Comparison of ENCODE assay signal across 9 cellular contexts in genomic region chr2:62457555-62457954, GRCh38. TPM values are rescaled to one million over a fixed set of nuclear protein-coding genes. Genes with fewer than 3 reads are reported as not detected.
DNase-seq lines count a peak whose midpoint lies in the region; ATAC-seq and TF ChIP-seq lines count a peak whose summit lies in the region.
"Had no signal": no experiment of that assay in that cellular context is flagged by ENCODE, and none has a peak within 500 bp of the region (broad histone marks: within the 10 kb centered on the region; RNA-seq: fewer than 3 reads in every experiment).

No MANE protein-coding gene starts in this region.

- peaks cover 8% of the 10 kb centered on the region for H3K4me1 ChIP-seq in HUES48 (ENCODE audit: control insufficient read depth, insufficient read depth, low read length)
- peaks cover 4 to 14% (median 12%) of the 10 kb centered on the region in 6 donors for H3K4me1 ChIP-seq in spleen

- peaks cover 6% of the 10 kb centered on the region for H3K27me3 Mint-ChIP-seq in activated CD8-positive, alpha-beta T cell treated with anti-CD3 and anti-CD28 coated beads, Interleukin-2, amount 10 ng/mL, durations not matched to agents 7 days and 5 days (ENCODE audit: low read depth)

- intact Hi-C loops in spleen (cut with DNase I; ENCODE audit: low total_unique reads): loop anchor here (2.0 kb wide), 1 partner anchor 315 kb away; no protein-coding TSS in a partner anchor

- peak overlapping the region; percentile 58; the same call in 1 of the 2 replicates for H3K9ac ChIP-seq in HUES48 (ENCODE audit: low read depth, low read length)

- no peak for DNase-seq in activated CD8-positive, alpha-beta T cell treated with anti-CD3 and anti-CD28 coated beads, Interleukin-2, amount 10 ng/mL, durations not matched to agents 7 days and 5 days
- DNase-seq in spleen (no peak), NCI-H774 (lab: John Stamatoyannopoulos, UW) (no peak)
- no peak for DNase-seq in stimulated activated CD4-positive, alpha-beta T cell treated with anti-CD3 and anti-CD28 coated beads, Interleukin-4, amount 100 ng/mL, for 24 hours

- WGBS in spleen, 5 donors: 58 to 91% (median 62%) methylated on average over 7 to 11 of the region's 11 CpGs

- no peaks in the 10 kb centered on the region for H3K36me3 ChIP-seq in HUES48 (ENCODE audit: control insufficient read depth, insufficient read depth, low read length)
- H3K36me3 ChIP-seq in spleen: no peaks in the 10 kb centered on the region

- POLR2A ChIA-PET in activated CD8-positive, alpha-beta T cell treated with anti-CD3 and anti-CD28 coated beads, Interleukin-2, amount 10 ng/mL, durations not matched to agents 7 days and 5 days (lab: Charles Lee): no interaction called here

- peaks cover 2% of the 10 kb centered on the region for H3K4me1 Mint-ChIP-seq in activated CD8-positive, alpha-beta T cell treated with anti-CD3 and anti-CD28 coated beads, Interleukin-2, amount 10 ng/mL, durations not matched to agents 7 days and 5 days (ENCODE audit: low read depth)
- H3K4me1 Mint-ChIP-seq: activated naive CD4-positive, alpha-beta T cell treated with anti-CD3 and anti-CD28 coated beads, Interleukin-2, amount 10 ng/mL, durations not matched to agents 7 days and 5 days had no signal

- TF ChIP-seq CTCF in spleen (IDR thresholded peaks at IDR 0.05 in 8 of 11, conservative IDR thresholded peaks at IDR 0.05 in 3 of 11): no peak

- no peaks in the 10 kb centered on the region for H3K9me3 ChIP-seq in HUES48 (ENCODE audit: control insufficient read depth, insufficient read depth, low read length)
- no peaks in the 10 kb centered on the region for H3K9me3 ChIP-seq in iPS-18c (ENCODE audit: control insufficient read depth, insufficient read depth, low read length)
- H3K9me3 ChIP-seq in spleen: no peaks in the 10 kb centered on the region

- no peak overlapping the region for H3K27ac Mint-ChIP-seq in activated CD8-positive, alpha-beta T cell treated with anti-CD3 and anti-CD28 coated beads, Interleukin-2, amount 10 ng/mL, durations not matched to agents 7 days and 5 days
- H3K27ac Mint-ChIP-seq: activated naive CD4-positive, alpha-beta T cell treated with anti-CD3 and anti-CD28 coated beads, Interleukin-2, amount 10 ng/mL, durations not matched to agents 7 days and 5 days had no signal

- H3K4me3 ChIP-seq in HUES48 (ENCODE audit: low read depth, low read length) (peak overlapping the region; percentile 59), iPS-18c (ENCODE audit: insufficient read depth, low read depth, low read length) (peak overlapping the region; percentile 54), spleen (peak overlapping the region in 7 of 8 donors; percentile 39 to 79 (median 46))

- no peaks in the 10 kb centered on the region for H3K9me3 Mint-ChIP-seq in activated CD8-positive, alpha-beta T cell treated with anti-CD3 and anti-CD28 coated beads, Interleukin-2, amount 10 ng/mL, durations not matched to agents 7 days and 5 days (ENCODE audit: insufficient read depth)
- H3K9me3 Mint-ChIP-seq: activated naive CD4-positive, alpha-beta T cell treated with anti-CD3 and anti-CD28 coated beads, Interleukin-2, amount 10 ng/mL, durations not matched to agents 7 days and 5 days had no signal

- H3K36me3 Mint-ChIP-seq in activated CD8-positive, alpha-beta T cell treated with anti-CD3 and anti-CD28 coated beads, Interleukin-2, amount 10 ng/mL, durations not matched to agents 7 days and 5 days (ENCODE audit: low read depth): no peaks in the 10 kb centered on the region
- H3K36me3 Mint-ChIP-seq: activated naive CD4-positive, alpha-beta T cell treated with anti-CD3 and anti-CD28 coated beads, Interleukin-2, amount 10 ng/mL, durations not matched to agents 7 days and 5 days had no signal

- no peak for TF ChIP-seq POLR2A in spleen (IDR thresholded peaks at IDR 0.05)

- CTCF ChIA-PET in activated CD8-positive, alpha-beta T cell treated with anti-CD3 and anti-CD28 coated beads, Interleukin-2, amount 10 ng/mL, durations not matched to agents 7 days and 5 days (lab: Charles Lee): interaction anchor here (0.7 to 4.3 kb wide), 24 partner anchors 8 to 1029 kb away, joined by 3 to 83 read pairs (median 4); no protein-coding TSS in a partner anchor

- H3K27ac ChIP-seq in HUES48 (ENCODE audit: low read depth, low read length) (no peak overlapping the region), spleen (peak overlapping the region in 2 of 8 donors; percentile 73 to 77)

- no peak for ATAC-seq in activated CD8-positive, alpha-beta T cell treated with anti-CD3 and anti-CD28 coated beads, Interleukin-2, amount 10 ng/mL, durations not matched to agents 7 days and 5 days
- no peak for ATAC-seq in GM19035 (IDR thresholded peaks at IDR 0.05; ENCODE audit: unreplicated experiment)
- ATAC-seq in HG02885 (IDR thresholded peaks at IDR 0.05; ENCODE audit: poor library complexity, unreplicated experiment): no peak

- peak overlapping the region; percentile 52 for H3K4me3 Mint-ChIP-seq in activated CD8-positive, alpha-beta T cell treated with anti-CD3 and anti-CD28 coated beads, Interleukin-2, amount 10 ng/mL, durations not matched to agents 7 days and 5 days
- H3K4me3 Mint-ChIP-seq: activated naive CD4-positive, alpha-beta T cell treated with anti-CD3 and anti-CD28 coated beads, Interleukin-2, amount 10 ng/mL, durations not matched to agents 7 days and 5 days had no signal

- H3K27me3 ChIP-seq in HUES48 (ENCODE audit: control insufficient read depth, insufficient read depth, low read length): peaks cover 19% of the 10 kb centered on the region
- H3K27me3 ChIP-seq in spleen (replicated peaks in 1 of 7): peaks cover 0 to 17% (median 0%) of the 10 kb centered on the region in 7 donors

RNA-seq across cellular contexts. Expression of gene TMEM17, which starts 48.4 kb away (rescaled TPM):
- total RNA-seq in activated CD8-positive, alpha-beta T cell treated with anti-CD3 and anti-CD28 coated beads, Interleukin-2, amount 10 ng/mL, durations not matched to agents 7 days and 5 days: not detected
- 1 to 10 TPM in 1 of 7 donors, under 1 TPM in 5, not detected in 1; 0.51 to 2.6 (median 0.98) TPM for total RNA-seq in spleen
- under 1 TPM; 0.22 to 0.53 (median 0.48) TPM for polyA plus RNA-seq in spleen
